Comparison of ENCODE assay signal across 8 cellular contexts in the genomic region with DNA sequence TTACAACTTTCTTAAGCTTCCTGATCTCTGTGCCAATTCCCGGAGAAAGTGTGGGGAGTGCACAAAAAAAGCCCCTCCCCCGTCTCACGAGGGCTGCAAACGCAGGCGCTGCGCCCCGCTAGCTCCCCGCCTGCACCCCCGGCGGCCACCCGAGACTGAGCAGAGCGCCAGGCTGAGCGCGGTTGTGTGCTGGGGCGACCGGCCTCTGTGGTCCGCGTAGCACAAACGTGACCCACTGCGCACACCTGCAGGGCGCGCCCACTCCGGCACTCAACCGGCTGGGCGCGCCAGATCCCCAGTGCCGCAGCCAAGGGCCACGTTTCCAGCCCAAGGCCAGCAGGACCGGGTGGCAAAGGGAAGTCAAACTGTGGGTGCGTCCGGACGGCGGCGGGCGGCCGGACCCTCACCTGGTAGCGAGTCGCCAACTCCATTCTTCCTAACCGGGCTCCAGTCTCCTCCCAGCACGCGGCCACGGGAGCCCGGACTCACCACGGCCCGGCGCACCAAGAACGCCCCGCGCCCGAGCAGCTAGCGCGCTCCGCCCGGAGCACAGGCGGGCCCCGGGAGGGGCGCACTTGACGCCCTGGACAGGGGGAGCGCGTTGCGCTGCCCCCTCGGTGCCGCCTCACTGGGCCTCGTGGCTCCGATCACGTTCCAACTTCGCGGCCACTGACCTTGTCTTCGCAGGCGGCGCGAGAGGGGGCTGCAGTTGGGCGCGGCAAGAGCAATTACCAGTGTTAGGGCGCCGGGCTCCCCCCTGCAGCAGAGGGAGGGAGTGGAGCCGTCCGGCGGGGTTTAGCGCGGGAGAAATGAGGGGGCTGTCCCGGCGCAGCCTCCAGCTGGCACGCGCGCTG. TPM values are rescaled to one million over a fixed set of nuclear protein-coding genes. Genes with fewer than 3 reads are reported as not detected.
A peak's percentile ranks its signal among the peaks of the same experiment; 100 is the strongest.
DNase-seq lines count a peak whose midpoint lies in the region; ATAC-seq, FAIRE-seq and TF ChIP-seq lines count a peak whose summit lies in the region.

A gene with protein sequence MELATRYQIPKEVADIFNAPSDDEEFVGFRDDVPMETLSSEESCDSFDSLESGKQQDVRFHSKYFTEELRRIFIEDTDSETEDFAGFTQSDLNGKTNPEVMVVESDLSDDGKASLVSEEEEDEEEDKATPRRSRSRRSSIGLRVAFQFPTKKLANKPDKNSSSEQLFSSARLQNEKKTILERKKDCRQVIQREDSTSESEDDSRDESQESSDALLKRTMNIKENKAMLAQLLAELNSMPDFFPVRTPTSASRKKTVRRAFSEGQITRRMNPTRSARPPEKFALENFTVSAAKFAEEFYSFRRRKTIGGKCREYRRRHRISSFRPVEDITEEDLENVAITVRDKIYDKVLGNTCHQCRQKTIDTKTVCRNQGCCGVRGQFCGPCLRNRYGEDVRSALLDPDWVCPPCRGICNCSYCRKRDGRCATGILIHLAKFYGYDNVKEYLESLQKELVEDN (minus strand): TSS at position 526 of the 854 bp plus-strand sequence. CDS start 95 bp downstream, at position 431.

- H3K9me2 ChIP-seq in GM23248 (ENCODE audit: insufficient read depth) = no peaks in the 10 kb centered on the region

- peak within 1 kb of the TSS; percentile 92 to 98 for H3K27ac Mint-ChIP-seq in activated naive CD4-positive, alpha-beta T cell treated with anti-CD3 and anti-CD28 coated beads, Interleukin-2, amount 50 U/mL, for 72 hours

- H3K4me3 ChIP-seq in GM23248 = peak within 1 kb of the TSS; percentile 81
- H3K4me3 ChIP-seq in KMS-11 (IDR thresholded peaks at IDR 0.05; ENCODE audit: insufficient read depth, low read depth, low read length) = no peak within 1 kb of the TSS
- peak within 1 kb of the TSS; percentile 96 for H3K4me3 ChIP-seq in SJCRH30
- peak within 1 kb of the TSS; percentile 33 to 64 (median 54) for H3K4me3 ChIP-seq in pancreas
- peak within 1 kb of the TSS; percentile 75 for H3K4me3 ChIP-seq in upper lobe of right lung

- H3K9ac ChIP-seq in GM23248 = peak within 1 kb of the TSS; percentile 83
- H3K9ac ChIP-seq in KMS-11 = peak within 1 kb of the TSS; percentile 92

- no peaks in the 10 kb centered on the region for H3K9me3 Mint-ChIP-seq in activated naive CD4-positive, alpha-beta T cell treated with anti-CD3 and anti-CD28 coated beads, Interleukin-2, amount 50 U/mL, for 72 hours

- TF ChIP-seq CTCF in KMS-11 (conservative IDR thresholded peaks at IDR 0.05; ENCODE audit: low read depth, low read length) (no peak), pancreas (IDR thresholded peaks at IDR 0.05) (no peak), upper lobe of right lung (IDR thresholded peaks at IDR 0.05) (peak; percentile 4)

- in situ Hi-C loops in GM23248 (cut with MboI) = no loop called here

- H3K4me2 ChIP-seq in GM23248 (ENCODE audit: unreplicated experiment) = peak within 1 kb of the TSS; percentile 93
- peak within 1 kb of the TSS; percentile 55 for H3K4me2 ChIP-seq in KMS-11

- DNase-seq in ELR (ENCODE audit: low read depth) (peak; percentile 89), GM23248 (peak; percentile 89), SJCRH30 (peak; percentile 93 to 94), head of caudate nucleus (peak; percentile 40 to 90 (median 80)), pancreas (peak; percentile 76 to 88 (median 80)), upper lobe of right lung (peak; percentile 92)
- DNase-seq in activated naive CD4-positive, alpha-beta T cell treated with anti-CD3 and anti-CD28 coated beads, Interleukin-2, amount 50 U/mL, for 72 hours (ENCODE audit: low spot score in 2 of 2) = peak; percentile 76 to 85

- peak; percentile 84 to 86 for ATAC-seq in activated naive CD4-positive, alpha-beta T cell treated with anti-CD3 and anti-CD28 coated beads, Interleukin-2, amount 50 U/mL, for 72 hours
- ATAC-seq in pancreas (peak; percentile 84 to 92 (median 88)), upper lobe of right lung (peak; percentile 93)

- H3K27me3 ChIP-seq in GM23248 (replicated peaks; ENCODE audit: insufficient read depth) = no peaks in the 10 kb centered on the region
- H3K27me3 ChIP-seq in KMS-11 (ENCODE audit: insufficient read depth, low read depth) = no peaks in the 10 kb centered on the region
- H3K27me3 ChIP-seq in SJCRH30 = no peaks in the 10 kb centered on the region
- H3K27me3 ChIP-seq in pancreas = no peaks in the 10 kb centered on the region
- no peaks in the 10 kb centered on the region for H3K27me3 ChIP-seq in upper lobe of right lung

- H3K36me3 ChIP-seq in GM23248 (ENCODE audit: low read depth) (no peaks in the 10 kb centered on the region), KMS-11 (ENCODE audit: insufficient read depth) (no peaks in the 10 kb centered on the region), SJCRH30 (no peaks in the 10 kb centered on the region), pancreas (no peaks in the 10 kb centered on the region), upper lobe of right lung (no peaks in the 10 kb centered on the region)

- H3K4me1 ChIP-seq in GM23248 (ENCODE audit: insufficient read depth) (peaks cover 37% of the 10 kb centered on the region), KMS-11 (ENCODE audit: low read depth, poor library complexity, severe bottlenecking) (peaks cover 36% of the 10 kb centered on the region), SJCRH30 (peaks cover 10% of the 10 kb centered on the region), pancreas (peaks cover 0 to 18% (median 13%) of the 10 kb centered on the region in 3 donors), upper lobe of right lung (peaks cover 19% of the 10 kb centered on the region)

- H2AFZ ChIP-seq in GM23248 = peak within 1 kb of the TSS; percentile 81
- H2AFZ ChIP-seq in KMS-11 (ENCODE audit: low read depth) = peak within 1 kb of the TSS; percentile 91

- FAIRE-seq in pancreas (lab: Jason Lieb, UNC) = no peak

- H3K9me3 ChIP-seq in GM23248 (ENCODE audit: low read depth) (no peaks in the 10 kb centered on the region), SJCRH30 (replicated peaks) (no peaks in the 10 kb centered on the region), pancreas (no peaks in the 10 kb centered on the region), upper lobe of right lung (no peaks in the 10 kb centered on the region)

- 1 to 2% methylated on average over 66 to 84 of the region's 86 CpGs for WGBS in GM23248 (ENCODE audit: low coverage in 1 of 2, low lambda C conversion rate in 2 of 2, missing lambda C conversion rate in 2 of 2), 2 experiments
- 1 to 2% methylated on average over 65 to 86 of the region's 86 CpGs for WGBS in pancreas, 2 donors

- H3K27ac ChIP-seq in GM23248 (peak within 1 kb of the TSS; percentile 67), KMS-11 (peak within 1 kb of the TSS; percentile 90), SJCRH30 (peak within 1 kb of the TSS; percentile 100), pancreas (peak within 1 kb of the TSS; percentile 67 to 87 (median 80)), upper lobe of right lung (peak within 1 kb of the TSS; percentile 78)

- H4K20me1 ChIP-seq in GM23248 (ENCODE audit: insufficient read depth) (no peaks in the 10 kb centered on the region), KMS-11 (ENCODE audit: insufficient read depth) (0 out of 2 replicates have a peak, but pooled peaks cover 2% of the 10 kb centered on the region)

- peaks cover 37% of the 10 kb centered on the region for H3K79me2 ChIP-seq in GM23248 (ENCODE audit: insufficient read depth)
- H3K79me2 ChIP-seq in KMS-11 (ENCODE audit: insufficient read depth, low read depth) = peaks cover 30% of the 10 kb centered on the region; the same call in 1 of the 2 replicates

- H3F3A ChIP-seq in GM23248 (ENCODE audit: insufficient read depth) = peaks cover 30% of the 10 kb centered on the region

- intact Hi-C loops in head of caudate nucleus (cut with DNase I) = no loop called here
- intact Hi-C loops in pancreas (cut with DNase I) = no loop called here
- intact Hi-C loops in upper lobe of right lung (cut with DNase I) = no loop called here

- peaks cover 17 to 19% of the 10 kb centered on the region in 2 donors for H3K36me3 Mint-ChIP-seq in activated naive CD4-positive, alpha-beta T cell treated with anti-CD3 and anti-CD28 coated beads, Interleukin-2, amount 50 U/mL, for 72 hours

RNA-seq across cellular contexts. Expression of the gene that starts here (rescaled TPM):
- 44.1 and 45.9 TPM in 2 replicates for total RNA-seq in GM23248 (2014; rRNA removed; shearing (Covaris generic))
- polyA plus RNA-seq in GM23248 (2016; fragmentation: Nextera tagmentation; extraction: Ambion mirVana) = 44.0 and 44.1 TPM in 2 replicates
- 107 and 114 TPM in 2 replicates for total RNA-seq in SJCRH30 (2014; rRNA removed; shearing (Covaris generic))
- 10 to 100 TPM; 81.0 to 92.3 TPM for total RNA-seq in activated naive CD4-positive, alpha-beta T cell treated with anti-CD3 and anti-CD28 coated beads, Interleukin-2, amount 50 U/mL, for 72 hours
- 10 to 100 TPM; 18.1 to 27.2 (median 22.3) TPM for total RNA-seq in pancreas
- polyA plus RNA-seq in pancreas = 1 to 10 TPM; 6.7 to 6.8 TPM
- total RNA-seq in upper lobe of right lung = 41.2 TPM
